Comparison of ENCODE assay signal across 24 cellular contexts in the genomic region with DNA sequence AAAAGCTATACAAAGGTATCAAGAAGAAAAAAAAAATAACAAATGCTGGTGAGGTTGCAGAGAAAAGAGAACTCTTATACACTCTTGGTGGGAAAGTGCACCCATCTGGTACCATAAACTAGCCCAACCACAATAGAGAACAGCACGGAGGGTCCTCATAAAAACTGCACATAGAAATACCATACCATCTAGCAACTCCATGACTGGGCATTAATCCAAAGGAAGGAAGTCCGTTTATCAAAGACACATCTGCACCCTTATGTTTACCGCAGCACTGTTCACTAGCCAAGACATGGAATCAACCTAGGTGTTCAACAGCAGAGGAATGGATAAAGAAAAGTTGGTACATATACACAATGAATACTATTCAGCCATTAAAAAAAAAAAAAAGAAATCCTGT. TPM values are rescaled to one million over a fixed set of nuclear protein-coding genes. Genes with fewer than 3 reads are reported as not detected.
A peak's percentile ranks its signal among the peaks of the same experiment; 100 is the strongest.
DNase-seq lines count a peak whose midpoint lies in the region; ATAC-seq and TF ChIP-seq lines count a peak whose summit lies in the region.
"Had no signal": no experiment of that assay in that cellular context is flagged by ENCODE, and none has a peak within 500 bp of the region (broad histone marks: within the 10 kb centered on the region; RNA-seq: fewer than 3 reads in every experiment).

No MANE protein-coding gene starts in this region.

- ATAC-seq in HG03196 (IDR thresholded peaks at IDR 0.05; ENCODE audit: unreplicated experiment) (no peak), GM18870 (IDR thresholded peaks at IDR 0.05; ENCODE audit: unreplicated experiment) (no peak)
- ATAC-seq: Panc1 had no signal

- no peaks in the 10 kb centered on the region for H3K36me3 Mint-ChIP-seq in endodermal cell (ENCODE audit: low read depth)

- no peak overlapping the region for H3K27ac Mint-ChIP-seq in endodermal cell

- no peaks in the 10 kb centered on the region for H3K36me3 ChIP-seq in endodermal cell (ENCODE audit: control insufficient read depth, insufficient read depth, low read length)
- H3K36me3 ChIP-seq: HAP-1, SJSA1 had no signal

- TF ChIP-seq CTCF in endodermal cell (conservative IDR thresholded peaks at IDR 0.05): no peak
- no peak for TF ChIP-seq CTCF in GM20000 (IDR thresholded peaks at IDR 0.05; ENCODE audit: extremely low read depth, missing control alignments)

- H3K9me3 ChIP-seq in endodermal cell (ENCODE audit: control insufficient read depth, low read length): no peaks in the 10 kb centered on the region
- H3K9me3 ChIP-seq: HAP-1, SJSA1 had no signal

- H3K4me1 Mint-ChIP-seq in endodermal cell: no peaks in the 10 kb centered on the region

- H3K27ac ChIP-seq in endodermal cell (ENCODE audit: low read depth, low read length): no peak overlapping the region
- H3K27ac ChIP-seq: GM23248, SJSA1 had no signal

- H3K4me3 Mint-ChIP-seq in endodermal cell: no peak overlapping the region

- no peak overlapping the region for H3K9ac ChIP-seq in endodermal cell (ENCODE audit: extremely low read depth, low read length, poor library complexity, severe bottlenecking)
- H3K9ac ChIP-seq: GM23248 had no signal

- H3K9me3 Mint-ChIP-seq in endodermal cell: no peaks in the 10 kb centered on the region

- H3K4me1 ChIP-seq in endodermal cell (ENCODE audit: control insufficient read depth, insufficient read depth, low read length): no peaks in the 10 kb centered on the region
- H3K4me1 ChIP-seq: HAP-1, SJSA1 had no signal

- DNase-seq in CMK (ENCODE audit: low read depth) (peak; percentile 22), GDM1 (lab: John Stamatoyannopoulos, UW) (peak; percentile 11), RPMI7951 (ENCODE audit: low read depth) (peak; percentile 9), endodermal cell (peak; percentile 5), GM20000 (ENCODE audit: low spot score) (no peak), NCI-H345 treated with DMSO at 0.1 percent for 48 hours (lab: John Stamatoyannopoulos, UW; ENCODE audit: unreplicated experiment) (no peak)
- DNase-seq: AML-193, DMS79, GM23248, Karpas-422, MM.1S, NCI-H1417, NCI-H187, NCI-H2107, NCI-H226, NCI-H526, SW 1271, T-helper 2 cell had no signal

- H3K4me3 ChIP-seq in endodermal cell (ENCODE audit: low read length): no peak overlapping the region
- H3K4me3 ChIP-seq: GM23248, HAP-1, SJSA1 had no signal

- no peaks in the 10 kb centered on the region for H3K27me3 ChIP-seq in endodermal cell (ENCODE audit: control insufficient read depth, insufficient read depth, low read length, poor library complexity, severe bottlenecking)

- H3K27me3 Mint-ChIP-seq in endodermal cell (ENCODE audit: insufficient read depth): no peaks in the 10 kb centered on the region

- 80 to 89% methylated on average over 1 to 3 of the region's 3 CpGs for WGBS in endodermal cell (ENCODE audit: insufficient coverage in 1 of 2, insufficient read length in 1 of 2), 2 experiments

RNA-seq across cellular contexts. Expression of gene CLDN5, which starts 10.8 kb away (rescaled TPM):
- not detected in 2 replicates for total RNA-seq in RPMI7951 (2014; rRNA removed; shearing (Covaris generic))
- total RNA-seq in endodermal cell: under 1 TPM; 0.20 to 0.66 TPM
- 21.6 TPM for polyA plus RNA-seq in endodermal cell (2013, experiment 1 of 2)
- 20.6 TPM for polyA plus RNA-seq in endodermal cell (2013, experiment 2 of 2)
- total RNA-seq: GM23248, HT-29, SJSA1 had no signal
- polyA plus RNA-seq: GM23248 had no signal

RNA-seq across cellular contexts. Expression of gene CDC45, which starts 55.3 kb away (rescaled TPM):
- total RNA-seq in RPMI7951 (2014; rRNA removed; shearing (Covaris generic)): 31.6 and 32.2 TPM in 2 replicates
- 10 to 100 TPM; 30.3 to 31.2 TPM for total RNA-seq in endodermal cell
- polyA plus RNA-seq in endodermal cell (2013, experiment 1 of 2): 32.6 TPM
- polyA plus RNA-seq in endodermal cell (2013, experiment 2 of 2): 26.2 TPM

RNA-seq across cellular contexts. Expression of gene UFD1, which starts 56.0 kb away (rescaled TPM):
- 82.4 and 84.7 TPM in 2 replicates for total RNA-seq in RPMI7951 (2014; rRNA removed; shearing (Covaris generic))
- 10 to 100 TPM; 67.7 to 69.2 TPM for total RNA-seq in endodermal cell
- polyA plus RNA-seq in endodermal cell (2013, experiment 1 of 2): 50.1 TPM
- polyA plus RNA-seq in endodermal cell (2013, experiment 2 of 2): 54.0 TPM

Comparison
In these comparisons a context has a peak if more than half of its experiments do, and no peak if none do; other contexts are left out.
1. DNase-seq: peak in CMK (single experiment), GDM1 (single experiment), RPMI7951 (single experiment) and endodermal cell (single experiment); none in GM20000 (single experiment) and NCI-H345 treated with DMSO at 0.1 percent for 48 hours (single experiment).